Comparison of ENCODE assay signal across 26 cellular contexts in the genomic region with DNA sequence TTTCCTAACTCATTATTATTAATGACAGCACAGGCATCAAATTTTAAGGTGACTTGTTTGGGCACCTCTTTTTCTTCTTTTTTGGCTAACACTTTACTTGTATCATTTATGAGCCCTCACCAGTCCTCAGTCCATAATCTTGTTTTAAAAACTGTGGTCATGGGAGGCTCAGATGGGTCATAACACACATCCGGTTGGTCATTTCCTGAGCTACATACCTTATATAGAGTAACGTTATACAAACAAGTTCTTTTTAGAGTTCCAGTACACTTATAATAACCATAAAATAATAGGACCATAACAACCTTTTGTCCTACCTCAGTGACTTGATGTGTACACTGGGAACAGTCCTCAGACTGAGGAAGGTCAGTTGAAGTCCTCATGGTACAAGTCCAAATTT. TPM values are rescaled to one million over a fixed set of nuclear protein-coding genes. Genes with fewer than 3 reads are reported as not detected.
"Had no signal": no experiment of that assay in that cellular context is flagged by ENCODE, and none has a peak within 500 bp of the region (broad histone marks: within the 10 kb centered on the region; RNA-seq: fewer than 3 reads in every experiment).

No MANE protein-coding gene starts in this region.

- H3K9me3 ChIP-seq: ascending aorta, body of pancreas had no signal

- H3K27ac ChIP-seq: ascending aorta, body of pancreas had no signal

- ATAC-seq: activated CD8-positive, alpha-beta T cell treated with anti-CD3 and anti-CD28 coated beads, Interleukin-2, amount 10 ng/mL, durations not matched to agents 7 days and 5 days; body of pancreas; T-helper 17 cell; WTC11 had no signal

- H3K4me1 Mint-ChIP-seq: activated naive CD4-positive, alpha-beta T cell treated with anti-CD3 and anti-CD28 coated beads, Interleukin-2, amount 50 U/mL, for 24 hours; central memory CD8-positive, alpha-beta T cell; T-helper 17 cell had no signal

- H3K36me3 ChIP-seq: ascending aorta had no signal

- H3K4me1 ChIP-seq: ascending aorta, body of pancreas had no signal

- DNase-seq: activated CD4-positive, alpha-beta T cell treated with anti-CD3 and anti-CD28 coated beads for 48 hours; activated CD4-positive, alpha-beta T cell treated with anti-CD3 and anti-CD28 coated beads, Interleukin-2, amount 50 U/mL, for 4 hours; activated CD4-positive, CD25-positive, alpha-beta regulatory T cell treated with anti-CD3 and anti-CD28 coated beads, Interleukin-2, amount 50 U/mL, for 72 hours; activated CD8-positive, alpha-beta memory T cell treated with anti-CD3 and anti-CD28 coated beads, Interleukin-2, amount 50 U/mL, for 48 hours; activated CD8-positive, alpha-beta T cell treated with anti-CD3 and anti-CD28 coated beads, Interleukin-2, amount 10 ng/mL, durations not matched to agents 7 days and 5 days; activated effector memory CD4-positive, alpha-beta T cell treated with Interleukin-2 at 50 U/mL for 16 hours; activated naive CD4-positive, alpha-beta T cell; activated T-cell treated with anti-CD3 and anti-CD28 coated beads, Interleukin-2, amount 50 U/mL, for 1 hour; body of pancreas; Karpas-422; NCI-H1105 treated with DMSO at 0.1 percent for 48 hours; NCI-H146; NCI-H1930; NCI-H2171; NCI-H2227 treated with DMSO at 0.1 percent for 48 hours; NCI-H526; NCI-H774; SIG-M5; T-helper 17 cell; T-helper 9 cell had no signal

- H3K4me3 ChIP-seq: ascending aorta, body of pancreas had no signal

- H3K36me3 Mint-ChIP-seq: activated naive CD4-positive, alpha-beta T cell treated with anti-CD3 and anti-CD28 coated beads, Interleukin-2, amount 50 U/mL, for 24 hours; WTC11 had no signal

- H3K4me3 Mint-ChIP-seq: activated CD8-positive, alpha-beta T cell treated with anti-CD3 and anti-CD28 coated beads, Interleukin-2, amount 10 ng/mL, durations not matched to agents 7 days and 5 days; activated naive CD4-positive, alpha-beta T cell treated with anti-CD3 and anti-CD28 coated beads, Interleukin-2, amount 50 U/mL, for 24 hours; activated T-helper 1 cell treated with anti-CD3 and anti-CD28 coated beads, Interleukin-12 subunit alpha, Interleukin-12 subunit beta, Interleukin-2, Interleukin-4 antibody, amounts not matched to agents 30 ng/mL and 10 ng/mL and 1 ng/mL, durations not matched to agents 14 hours and 24 hours and 36 hours; central memory CD8-positive, alpha-beta T cell; T-helper 17 cell; WTC11 had no signal

- H3K9me3 Mint-ChIP-seq: activated naive CD4-positive, alpha-beta T cell treated with anti-CD3 and anti-CD28 coated beads, Interleukin-2, amount 50 U/mL, for 24 hours; activated T-helper 1 cell treated with anti-CD3 and anti-CD28 coated beads, Interleukin-12 subunit alpha, Interleukin-12 subunit beta, Interleukin-2, Interleukin-4 antibody, amounts not matched to agents 30 ng/mL and 10 ng/mL and 1 ng/mL, durations not matched to agents 14 hours and 24 hours and 36 hours; central memory CD8-positive, alpha-beta T cell; WTC11 had no signal

- H3K27me3 ChIP-seq: ascending aorta, body of pancreas had no signal

- H3K27ac Mint-ChIP-seq: activated CD8-positive, alpha-beta T cell treated with anti-CD3 and anti-CD28 coated beads, Interleukin-2, amount 10 ng/mL, durations not matched to agents 7 days and 5 days; activated naive CD4-positive, alpha-beta T cell treated with anti-CD3 and anti-CD28 coated beads, Interleukin-2, amount 50 U/mL, for 24 hours; activated T-helper 1 cell treated with anti-CD3 and anti-CD28 coated beads, Interleukin-12 subunit alpha, Interleukin-12 subunit beta, Interleukin-2, Interleukin-4 antibody, amounts not matched to agents 30 ng/mL and 10 ng/mL and 1 ng/mL, durations not matched to agents 14 hours and 24 hours and 36 hours; T-helper 17 cell; WTC11 had no signal

- H3K27me3 Mint-ChIP-seq: activated naive CD4-positive, alpha-beta T cell treated with anti-CD3 and anti-CD28 coated beads, Interleukin-2, amount 50 U/mL, for 24 hours; central memory CD8-positive, alpha-beta T cell; T-helper 17 cell had no signal

RNA-seq across cellular contexts. Expression of a gene that starts 21.1 kb away (rescaled TPM):
- total RNA-seq: OCI-LY7 had no signal
